ENCODE assay signal across 23 cellular contexts in the genomic region with DNA sequence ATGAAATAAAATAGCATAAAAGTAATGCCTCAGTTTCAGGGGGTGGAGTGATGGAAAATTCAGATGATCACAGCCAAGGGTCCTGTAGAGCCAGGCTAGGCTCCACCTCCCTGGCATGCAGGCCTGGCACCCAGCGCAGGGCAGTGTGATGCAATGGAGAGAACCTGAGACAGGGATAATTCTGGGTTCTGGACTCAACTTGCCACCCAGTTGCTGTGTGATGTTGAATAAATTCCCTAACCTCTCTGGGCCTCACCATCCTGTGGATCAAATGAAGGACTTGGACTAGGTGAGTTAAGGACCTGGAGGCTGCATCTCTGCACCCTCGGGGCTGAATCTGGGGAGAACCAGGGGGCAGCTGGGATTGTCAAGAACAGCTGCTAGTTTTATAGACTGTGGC. TPM values are rescaled to one million over a fixed set of nuclear protein-coding genes. Genes with fewer than 3 reads are reported as not detected.
"Had no signal": no experiment of that assay in that cellular context is flagged by ENCODE, and none has a peak within 500 bp of the region (broad histone marks: within the 10 kb centered on the region; RNA-seq: fewer than 3 reads in every experiment).

No MANE protein-coding gene starts in this region.

- H3K27ac ChIP-seq: colonic mucosa, foreskin keratinocyte, heart left ventricle, left ventricle myocardium inferior, lower lobe of right lung, neural progenitor cell, sigmoid colon, stomach, thyroid gland had no signal

- H3K4me1 ChIP-seq: colonic mucosa, thyroid gland had no signal

- ATAC-seq: foreskin keratinocyte, heart left ventricle, lower lobe of right lung, natural killer cell had no signal

- H3K9ac ChIP-seq: neural progenitor cell had no signal

- H3K9me3 ChIP-seq: colonic mucosa, heart left ventricle, left ventricle myocardium inferior, lower lobe of right lung, sigmoid colon, stomach, thyroid gland had no signal

- H2AFZ ChIP-seq: neural progenitor cell had no signal

- H3K27me3 ChIP-seq: colonic mucosa, foreskin keratinocyte, neural progenitor cell, sigmoid colon, thyroid gland had no signal

- H3K4me2 ChIP-seq: neural progenitor cell had no signal

- H3K4me3 ChIP-seq: colonic mucosa, heart left ventricle, left ventricle myocardium inferior, lower lobe of right lung, neural progenitor cell, sigmoid colon, stomach, thyroid gland had no signal

- DNase-seq: colonic mucosa; dermis blood vessel endothelial cell; effector CD4-positive, alpha-beta T cell; endodermal cell; erythroblast; foreskin keratinocyte; heart left ventricle; immature natural killer cell; left ventricle myocardium inferior; lower lobe of right lung; natural killer cell; occipital lobe; sigmoid colon; small intestine; stimulated activated CD4-positive, alpha-beta T cell treated with anti-CD3 and anti-CD28 coated beads, Interleukin-12 subunit alpha, Interleukin-12 subunit beta, amount 100 ng/mL, for 4 hours; stimulated activated naive CD4-positive, alpha-beta T cell; stomach; thyroid gland had no signal

- FAIRE-seq: endothelial cell of umbilical vein, keratinocyte, small intestine, urothelium cell line had no signal

- H3K36me3 ChIP-seq: colonic mucosa, heart left ventricle, left ventricle myocardium inferior, lower lobe of right lung, neural progenitor cell, sigmoid colon, stomach, thyroid gland had no signal

RNA-seq across cellular contexts. Expression of gene PADI2, which starts 17.0 kb away (rescaled TPM):
- total RNA-seq: endothelial cell of umbilical vein, pulmonary artery endothelial cell had no signal
- polyA plus RNA-seq: endothelial cell of umbilical vein had no signal
